In the genomic region with DNA sequence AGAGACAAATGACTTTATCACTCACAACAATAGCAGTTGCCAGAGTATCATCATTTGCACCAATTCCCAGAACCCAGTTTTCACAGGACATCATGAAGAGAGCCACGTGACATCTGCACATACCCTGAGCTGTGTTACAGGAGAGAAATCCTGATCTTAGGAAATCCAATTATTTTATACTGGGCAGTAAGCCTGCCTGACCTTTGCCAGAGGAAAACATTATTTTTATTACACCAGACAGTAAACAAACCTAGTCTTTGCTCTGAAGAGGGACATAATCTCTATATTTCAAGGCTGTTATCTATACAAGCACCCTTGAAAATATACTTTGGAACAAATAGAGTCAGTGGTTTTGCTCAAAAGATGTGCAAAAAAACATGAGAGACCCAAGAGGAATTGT, we compare ENCODE assay signal across 24 cellular contexts.
"Had no signal": no experiment of that assay in that cellular context is flagged by ENCODE, and none has a peak within 500 bp of the region (broad histone marks: within the 10 kb centered on the region; RNA-seq: fewer than 3 reads in every experiment).

No MANE protein-coding gene starts in this region.

- H3K4me3 ChIP-seq: esophagus squamous epithelium had no signal

- H3K4me1 ChIP-seq: esophagus squamous epithelium had no signal

- ATAC-seq: activated CD4-positive, alpha-beta T cell treated with anti-CD3 and anti-CD28 coated beads for 36 hours; activated CD8-positive, alpha-beta T cell treated with anti-CD3 and anti-CD28 coated beads for 36 hours; activated naive CD4-positive, alpha-beta T cell treated with anti-CD3 and anti-CD28 coated beads, Interleukin-2, amount 50 U/mL, for 72 hours; activated T-cell treated with anti-CD3 and anti-CD28 coated beads, Interleukin-2, amount 50 U/mL, for 4 hours; effector memory CD8-positive, alpha-beta T cell had no signal

- H3K36me3 ChIP-seq: brain microvascular endothelial cell, esophagus squamous epithelium had no signal

- H3K27ac ChIP-seq: brain microvascular endothelial cell, epithelial cell of prostate, esophagus squamous epithelium had no signal

- DNase-seq: activated CD4-positive, alpha-beta T cell treated with anti-CD3 and anti-CD28 coated beads for 36 hours; activated CD4-positive, alpha-beta T cell treated with anti-CD3 and anti-CD28 coated beads, Interleukin-2, amount 10 ng/mL, durations not matched to agents 7 days and 5 days; activated CD4-positive, alpha-beta T cell treated with anti-CD3 and anti-CD28 coated beads, Interleukin-2, amount 50 U/mL, for 48 hours; activated CD4-positive, CD25-positive, alpha-beta regulatory T cell; activated CD4-positive, CD25-positive, alpha-beta regulatory T cell treated with anti-CD3 and anti-CD28 coated beads, Interleukin-2, amount 50 U/mL, for 72 hours; activated CD8-positive, alpha-beta memory T cell treated with anti-CD3 and anti-CD28 coated beads for 24 hours; activated CD8-positive, alpha-beta T cell treated with anti-CD3 and anti-CD28 coated beads for 36 hours; activated effector memory CD4-positive, alpha-beta T cell treated with anti-CD3 and anti-CD28 coated beads, Interleukin-2, amount 50 U/mL, for 16 hours; activated naive CD4-positive, alpha-beta T cell treated with anti-CD3 and anti-CD28 coated beads for 36 hours; activated naive CD8-positive, alpha-beta T cell treated with anti-CD3 and anti-CD28 coated beads, Interleukin-2, amount 10 ng/mL, durations not matched to agents 7 days and 5 days; activated T-cell treated with anti-CD3 and anti-CD28 coated beads, Interleukin-2, amount 50 U/mL, for 4 hours; amniotic stem cell; anterior cingulate cortex; brain microvascular endothelial cell; cortex of kidney; dermis blood vessel endothelial cell; effector CD4-positive, alpha-beta T cell; effector memory CD8-positive, alpha-beta T cell; esophagus squamous epithelium; foreskin melanocyte; head of caudate nucleus; T-helper 2 cell had no signal

- H3K9me3 ChIP-seq: esophagus squamous epithelium had no signal

- H3K27me3 ChIP-seq: brain microvascular endothelial cell, esophagus squamous epithelium had no signal
